8 cellular contexts compared by ENCODE assay signal in the genomic region with DNA sequence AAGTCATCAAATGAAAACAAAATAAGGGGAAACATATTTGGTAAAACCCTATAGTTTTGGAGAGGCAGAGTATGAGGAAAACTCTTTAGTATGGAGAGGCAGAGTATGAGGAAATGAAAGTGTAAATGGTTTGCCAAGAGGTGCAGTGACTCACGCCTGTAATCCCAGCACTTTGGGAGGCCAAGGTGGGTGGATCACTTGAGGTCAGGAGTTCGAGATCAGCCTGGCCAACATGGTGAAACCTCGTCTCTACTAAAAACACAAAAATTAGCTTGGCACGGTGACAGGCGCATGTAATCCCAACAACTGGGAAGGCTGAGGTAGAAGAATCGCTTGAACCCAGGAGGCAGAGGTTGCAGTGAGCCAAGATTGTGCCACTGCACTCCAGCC.
A peak's percentile ranks its signal among the peaks of the same experiment; 100 is the strongest.
DNase-seq lines count a peak whose midpoint lies in the region; ATAC-seq, FAIRE-seq and TF ChIP-seq lines count a peak whose summit lies in the region.
"Not testable (repeated sequence)": the region's sequence is repeated elsewhere in the genome, so short reads cannot be mapped to it uniquely, and the experiment has no call there.

No MANE protein-coding gene starts in this region.

- not testable (repeated sequence) for TF ChIP-seq EP300 in GM12878 (IDR thresholded peaks at IDR 0.05; ENCODE audit: borderline replicate concordance in 1 of 2, control insufficient read depth in 1 of 2, low read depth in 2 of 2, low read length in 2 of 2)

- not testable (repeated sequence) for H3K4me1 ChIP-seq in ACC112 (ENCODE audit: control insufficient read depth, insufficient read depth, low read length, unreplicated experiment); GM12878 (ENCODE audit: control insufficient read depth, insufficient read depth, low read length)
- peaks cover 23 to 63% (median 31%) of the 10 kb centered on the region in 3 donors for H3K4me1 ChIP-seq in esophagus squamous epithelium

- not testable (repeated sequence) for FAIRE-seq in GM12878 (lab: Jason Lieb, UNC)

- TF ChIP-seq CTCF in HL-60 (IDR thresholded peaks at IDR 0.05; ENCODE audit: insufficient read depth, low read length); GM12878 (IDR thresholded peaks at IDR 0.05 in 2 of 3, conservative IDR thresholded peaks at IDR 0.05 in 1 of 3; ENCODE audit: control insufficient read depth in 2 of 3, extremely low read depth in 1 of 3, insufficient read depth in 1 of 3, low read depth in 3 of 3, low read length in 3 of 3); esophagus squamous epithelium (IDR thresholded peaks at IDR 0.05): not testable (repeated sequence)

- H3K4me3 ChIP-seq in ACC112 (ENCODE audit: low read depth, low read length); HL-60 (replicated peaks; ENCODE audit: insufficient read depth, low read length); GM12878; esophagus squamous epithelium: not testable (repeated sequence)

- H4K20me1 ChIP-seq in GM12878 (ENCODE audit: control insufficient read depth, insufficient read depth) = not testable (repeated sequence)

- H3K27me3 ChIP-seq in ACC112 (ENCODE audit: insufficient read depth, low read length); HL-60 (ENCODE audit: insufficient read depth, poor library complexity, severe bottlenecking); GM12878 (replicated peaks in 1 of 2; ENCODE audit: control insufficient read depth in 2 of 2, insufficient read depth in 2 of 2, low read length in 1 of 2); esophagus squamous epithelium: not testable (repeated sequence)

- DNase-seq in HL-60 (ENCODE audit: low read depth in 1 of 2, low spot score in 1 of 2) (peak in 1 of 2 experiments; percentile 46), NOMO-1 treated with DMSO at 0.1 percent for 48 hours (lab: John Stamatoyannopoulos, UW; ENCODE audit: unreplicated experiment) (peak; percentile 83), kidney tubule cell (ENCODE audit: low spot score) (peak; percentile 46), renal cortical epithelial cell (ENCODE audit: low read depth) (peak; percentile 65)
- not testable (repeated sequence) for DNase-seq in GM12878 (ENCODE audit: low read depth, low spot score); esophagus squamous epithelium (lab: John Stamatoyannopoulos, UW)

- 41% methylated on average over 6 of the region's 6 CpGs for WGBS in GM12878 (ENCODE audit: insufficient coverage, insufficient replicate concordance, low lambda C conversion rate, missing lambda C conversion rate)
- WGBS in esophagus squamous epithelium, 2 donors = 30 to 34% methylated on average over 6 of the region's 6 CpGs

- TF ChIP-seq POLR2A in GM12878 (IDR thresholded peaks at IDR 0.05; ENCODE audit: low read depth, low read length); esophagus squamous epithelium (IDR thresholded peaks at IDR 0.05): not testable (repeated sequence)

- not testable (repeated sequence) for TF ChIP-seq RAD21 in GM12878 (IDR thresholded peaks at IDR 0.05; ENCODE audit: insufficient read depth, low read depth, low read length)

- H2AFZ ChIP-seq in ACC112 (ENCODE audit: low read length, unreplicated experiment) = peak overlapping the region; percentile 26
- not testable (repeated sequence) for H2AFZ ChIP-seq in GM12878 (ENCODE audit: control insufficient read depth, low read depth, low read length)

- POLR2A ChIA-PET in GM12878 (lab: Charles Lee) = interaction anchor here (1.1 kb wide), 1 partner anchor 15 kb away, joined by 4 read pairs; no protein-coding TSS in a partner anchor

- not testable (repeated sequence) for H3K9ac ChIP-seq in GM12878 (ENCODE audit: control insufficient read depth, insufficient read depth, low read length)

- SMC1A ChIA-PET in GM12878 (lab: Charles Lee; ENCODE audit: uncharacterized antibody, unreplicated experiment) = interaction anchor here (0.7 to 2.8 kb wide), 3 partner anchors 22 to 25 kb away, joined by 3 to 12 read pairs (median 5); no protein-coding TSS in a partner anchor

- H3K36me3 ChIP-seq in ACC112 (ENCODE audit: insufficient read depth, low read length); GM12878 (ENCODE audit: control insufficient read depth in 2 of 2, insufficient read depth in 2 of 2, low read length in 1 of 2); esophagus squamous epithelium: not testable (repeated sequence)

- BruUV-seq in GM12878 (replicated peaks; lab: Mats Ljungman, UMichigan) = not testable (repeated sequence)

- CTCF ChIA-PET in GM12878 (lab: Yijun Ruan, JAX) = not testable (repeated sequence)

- H3K27ac ChIP-seq in ACC112 (ENCODE audit: low read depth, low read length); GM12878 (ENCODE audit: control insufficient read depth, insufficient read depth): not testable (repeated sequence)
- H3K27ac ChIP-seq in HL-60 (replicated peaks) (peak overlapping the region; percentile 57), esophagus squamous epithelium (peak overlapping the region; percentile 68 to 87 (median 82))

- not testable (repeated sequence) for H3K9me3 ChIP-seq in GM12878 (replicated peaks; ENCODE audit: control insufficient read depth, insufficient read depth, low read length); esophagus squamous epithelium

- ATAC-seq in GM18907 (IDR thresholded peaks at IDR 0.05; ENCODE audit: unreplicated experiment) = peak; percentile 9
- peak; percentile 54 for ATAC-seq in GM12878

- not testable (repeated sequence) for H3K79me2 ChIP-seq in ACC112 (ENCODE audit: control insufficient read depth, insufficient read depth, low read length, unreplicated experiment); GM12878 (ENCODE audit: control insufficient read depth, insufficient read depth, low read length)

- in situ Hi-C loops in GM12878 (cut with MboI) = not testable (repeated sequence)

- RAD21 ChIA-PET in GM12878 (lab: Charles Lee; ENCODE audit: unreplicated experiment) = interaction anchor here (0.7 kb wide), 1 partner anchor 64 kb away, joined by 3 read pairs; no protein-coding TSS in a partner anchor

- intact Hi-C loops in GM12878 (cut with micrococcal nuclease; ENCODE audit: unreplicated experiment); esophagus squamous epithelium (cut with DNase I): not testable (repeated sequence)

- H3K4me2 ChIP-seq in GM12878 (ENCODE audit: control insufficient read depth, insufficient read depth) = not testable (repeated sequence)

TF ChIP-seq in GM12878, 131 proteins besides CTCF, POLR2A, EP300 and RAD21:
- TF ChIP-seq IKZF1 (conservative IDR thresholded peaks at IDR 0.05) = peak; percentile 31; the same call in 1 of the 2 replicates
- TF ChIP-seq DPF2 (IDR thresholded peaks at IDR 0.05) = 0 out of 2 replicates have a peak, but pooled peaks have one; percentile 18
- peak; percentile 45 to 51; a peak in 3 of 4 replicates for TF ChIP-seq IKZF2 (IDR thresholded peaks at IDR 0.05)
- TF ChIP-seq SPI1 (IDR thresholded peaks at IDR 0.05; ENCODE audit: borderline replicate concordance, insufficient read depth, low read depth, low read length) = peak; percentile 54
